In the genomic region with DNA sequence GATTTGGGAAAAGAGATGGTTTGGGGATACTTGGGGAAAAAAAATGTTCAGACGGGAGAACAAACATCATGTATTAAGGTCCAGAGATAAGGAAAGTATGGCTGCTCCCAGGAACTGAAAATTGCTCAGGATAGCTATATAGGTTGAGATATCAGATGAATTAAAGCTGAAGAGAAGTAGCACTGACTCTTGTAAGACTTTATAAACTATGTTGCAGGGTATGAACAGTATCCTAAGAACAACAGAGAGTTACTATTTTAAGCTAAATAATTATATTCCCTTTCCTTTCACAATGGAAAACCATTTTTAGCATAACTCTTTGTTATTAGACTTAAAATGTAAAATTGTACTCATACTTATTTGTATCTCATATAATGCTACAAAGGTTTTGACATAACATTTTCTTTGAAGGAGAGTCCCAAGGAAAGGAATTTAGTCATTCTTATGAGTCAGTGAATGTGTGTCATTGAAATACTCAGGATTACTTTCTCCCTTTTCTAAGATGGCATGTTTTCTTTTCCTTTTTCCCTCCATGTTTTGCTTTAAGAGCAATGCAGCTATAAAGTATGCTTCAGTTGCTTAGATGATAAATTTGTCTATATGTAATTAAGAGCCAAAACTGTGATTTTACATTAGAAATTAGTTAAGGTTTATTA, we compare ENCODE assay signal across 17 cellular contexts.
DNase-seq lines count a peak whose midpoint lies in the region; TF ChIP-seq lines count a peak whose summit lies in the region.
"Had no signal": no experiment of that assay in that cellular context is flagged by ENCODE, and none has a peak within 500 bp of the region (broad histone marks: within the 10 kb centered on the region; RNA-seq: fewer than 3 reads in every experiment).

No MANE protein-coding gene starts in this region.

- H3K4me1 Mint-ChIP-seq in chondrocyte (ENCODE audit: low read depth): peaks cover 40% of the 10 kb centered on the region

- H3K36me3 Mint-ChIP-seq in chondrocyte (ENCODE audit: low read depth): peaks cover 1% of the 10 kb centered on the region

- H3K27me3 Mint-ChIP-seq in chondrocyte (ENCODE audit: low read depth): no peaks in the 10 kb centered on the region

- no peak for TF ChIP-seq EP300 in tibial nerve (IDR thresholded peaks at IDR 0.05)

- no peak overlapping the region for H3K27ac ChIP-seq in tibial nerve
- H3K27ac ChIP-seq: esophagus squamous epithelium, upper lobe of right lung had no signal

- no peaks in the 10 kb centered on the region for H3K36me3 ChIP-seq in tibial nerve
- H3K36me3 ChIP-seq: esophagus squamous epithelium, upper lobe of right lung had no signal

- no peak overlapping the region for H3K4me3 Mint-ChIP-seq in chondrocyte (ENCODE audit: unreplicated experiment)

- TF ChIP-seq POLR2A in erythroblast (IDR thresholded peaks at IDR 0.05; ENCODE audit: low read length) (no peak), tibial nerve (IDR thresholded peaks at IDR 0.05) (no peak)

- peaks cover 2% of the 10 kb centered on the region for H3K9me3 Mint-ChIP-seq in chondrocyte (ENCODE audit: low read depth)

- H3K4me1 ChIP-seq in tibial nerve: peaks cover 0 to 8% (median 0%) of the 10 kb centered on the region in 4 donors
- H3K4me1 ChIP-seq: upper lobe of right lung had no signal

- H3K27me3 ChIP-seq in tibial nerve: no peaks in the 10 kb centered on the region
- H3K27me3 ChIP-seq: esophagus squamous epithelium, upper lobe of right lung had no signal

- TF ChIP-seq CTCF in chondrocyte (IDR thresholded peaks at IDR 0.05) (no peak), tibial nerve (IDR thresholded peaks at IDR 0.05) (no peak)

- DNase-seq in AG20443 (ENCODE audit: low spot score) (peak; percentile 55), LoVo (ENCODE audit: low spot score) (peak; percentile 5), chondrocyte (ENCODE audit: low spot score) (no peak), kidney tubule cell (ENCODE audit: low spot score) (peak; percentile 53), NCI-H446 (lab: John Stamatoyannopoulos, UW) (no peak), erythroblast (lab: John Stamatoyannopoulos, UW) (no peak), NOMO-1 treated with dmso at 0.1 percent for 144 hours (lab: John Stamatoyannopoulos, UW; ENCODE audit: unreplicated experiment) (no peak), tibial nerve (ENCODE audit: low spot score in 2 of 2) (no peak)
- DNase-seq: activated naive CD4-positive, alpha-beta T cell treated with Interleukin-2 at 50 U/mL for 16 hours; AML-193; esophagus squamous epithelium; NCI-H187; posterior cingulate gyrus; SHP77 treated with DMSO at 0.1 percent for 48 hours; upper lobe of right lung had no signal

- 88 to 93% methylated on average over 1 of the region's 1 CpG for WGBS in tibial nerve, 2 donors

- no peaks in the 10 kb centered on the region for H3K9me3 ChIP-seq in tibial nerve
- H3K9me3 ChIP-seq: esophagus squamous epithelium, upper lobe of right lung had no signal

- H3K27ac Mint-ChIP-seq in chondrocyte (ENCODE audit: unreplicated experiment): peak overlapping the region; percentile 87

- H3K4me3 ChIP-seq in tibial nerve: no peak overlapping the region
- H3K4me3 ChIP-seq: esophagus squamous epithelium, GM12878, K562, upper lobe of right lung had no signal

Comparison
In these comparisons a context has a peak if more than half of its experiments do, and no peak if none do; other contexts are left out.
1. DNase-seq: peak in AG20443 (single experiment), LoVo (single experiment) and kidney tubule cell (single experiment); none in chondrocyte (single experiment), NCI-H446 (0 of 2), erythroblast (0 of 2), NOMO-1 treated with dmso at 0.1 percent for 144 hours (single experiment) and tibial nerve (0 of 2).